In the genomic region with DNA sequence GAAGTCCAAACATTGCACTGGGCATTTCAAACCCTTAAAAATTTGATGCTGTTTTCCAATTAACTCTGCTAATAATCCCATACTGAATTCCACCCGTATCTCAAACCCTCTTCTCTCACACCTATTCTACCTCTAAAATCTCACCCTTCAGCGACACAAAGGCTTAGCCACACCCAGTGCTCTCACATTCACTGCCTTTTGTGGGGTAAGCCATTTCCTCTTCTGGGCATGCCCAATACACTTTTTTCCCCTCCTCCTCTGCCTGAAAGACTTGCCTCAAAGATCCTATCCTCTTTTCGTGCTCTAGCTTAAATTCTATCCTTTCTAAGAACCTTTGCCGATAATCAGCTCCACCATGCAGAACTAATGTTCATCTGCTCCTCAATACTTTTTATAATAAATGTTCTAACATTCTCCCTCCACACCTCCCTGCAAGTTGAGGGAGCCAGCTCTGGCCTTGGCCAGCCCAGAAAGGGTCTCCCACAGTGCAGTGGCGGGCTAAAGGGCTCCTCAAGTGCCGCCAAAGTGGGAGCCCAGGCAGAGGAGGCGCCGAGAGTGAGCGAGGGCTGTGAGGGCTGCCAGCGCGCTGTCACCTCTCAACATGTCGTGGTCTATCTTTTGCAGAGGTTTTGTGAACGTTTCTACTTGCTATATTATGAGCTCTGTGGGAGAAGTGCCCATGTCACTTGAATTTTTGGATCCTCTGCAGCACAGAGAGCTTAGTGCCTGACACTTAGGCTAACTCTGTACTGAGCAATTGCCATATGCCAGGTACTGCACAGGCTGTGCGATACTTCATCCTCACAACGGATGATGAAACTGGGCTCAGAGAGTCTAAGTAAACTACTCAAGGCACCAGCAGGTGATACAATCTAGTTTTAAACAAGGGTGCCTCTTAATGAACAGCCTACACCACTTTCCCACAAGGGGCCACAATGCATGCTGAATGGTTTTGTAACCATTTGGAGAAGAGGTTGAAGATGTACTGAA, we compare ENCODE assay signal across 9 cellular contexts. TPM values are rescaled to one million over a fixed set of nuclear protein-coding genes. Genes with fewer than 3 reads are reported as not detected.
A peak's percentile ranks its signal among the peaks of the same experiment; 100 is the strongest.
DNase-seq lines count a peak whose midpoint lies in the region; ATAC-seq and TF ChIP-seq lines count a peak whose summit lies in the region.
"Had no signal": no experiment of that assay in that cellular context is flagged by ENCODE, and none has a peak within 500 bp of the region (broad histone marks: within the 10 kb centered on the region; RNA-seq: fewer than 3 reads in every experiment).

No MANE protein-coding gene starts in this region.

- intact Hi-C loops in activated naive CD4-positive, alpha-beta T cell treated with anti-CD3 and anti-CD28 coated beads for 36 hours (cut with micrococcal nuclease) = no loop called here
- intact Hi-C loops in left colon (cut with DNase I, micrococcal nuclease) = no loop called here

- peak overlapping the region; percentile 95 for H3K27ac Mint-ChIP-seq in activated naive CD4-positive, alpha-beta T cell treated with anti-CD3 and anti-CD28 coated beads for 36 hours
- peak overlapping the region; percentile 94 for H3K27ac Mint-ChIP-seq in activated naive CD8-positive, alpha-beta T cell treated with anti-CD3 and anti-CD28 coated beads, Interleukin-2, amount 50 U/mL, for 24 hours
- H3K27ac Mint-ChIP-seq in type B pancreatic cell = peak overlapping the region; percentile 12

- peaks cover 56% of the 10 kb centered on the region for H3K4me1 Mint-ChIP-seq in activated naive CD4-positive, alpha-beta T cell treated with anti-CD3 and anti-CD28 coated beads for 36 hours (ENCODE audit: low read depth)
- H3K4me1 Mint-ChIP-seq in activated naive CD8-positive, alpha-beta T cell treated with anti-CD3 and anti-CD28 coated beads, Interleukin-2, amount 50 U/mL, for 24 hours = peaks cover 59% of the 10 kb centered on the region
- peaks cover 9% of the 10 kb centered on the region for H3K4me1 Mint-ChIP-seq in type B pancreatic cell (ENCODE audit: unreplicated experiment)

- no peaks in the 10 kb centered on the region for H3K36me3 Mint-ChIP-seq in activated naive CD4-positive, alpha-beta T cell treated with anti-CD3 and anti-CD28 coated beads for 36 hours (ENCODE audit: low read depth)
- H3K36me3 Mint-ChIP-seq in activated naive CD8-positive, alpha-beta T cell treated with anti-CD3 and anti-CD28 coated beads, Interleukin-2, amount 50 U/mL, for 24 hours (ENCODE audit: low read depth) = no peaks in the 10 kb centered on the region
- H3K36me3 Mint-ChIP-seq in type B pancreatic cell = no peaks in the 10 kb centered on the region

- DNase-seq in activated naive CD4-positive, alpha-beta T cell treated with anti-CD3 and anti-CD28 coated beads for 36 hours = peak; percentile 42
- no peak for DNase-seq in activated naive CD4-positive, alpha-beta T cell (lab: John Stamatoyannopoulos, UW)
- peak; percentile 56 for DNase-seq in NCI-H510A (lab: John Stamatoyannopoulos, UW)
- DNase-seq in activated naive CD8-positive, alpha-beta T cell treated with anti-CD3 and anti-CD28 coated beads, Interleukin-2, amount 50 U/mL, for 24 hours = no peak
- DNase-seq in type B pancreatic cell (ENCODE audit: extremely low spot score, unreplicated experiment) = no peak
- DNase-seq in left colon = no peak
- DNase-seq in NCI-H2196 (lab: John Stamatoyannopoulos, UW; ENCODE audit: unreplicated experiment) = no peak
- no peak for DNase-seq in NCI-H2227 (lab: John Stamatoyannopoulos, UW; ENCODE audit: unreplicated experiment)

- H3K9me3 Mint-ChIP-seq in activated naive CD4-positive, alpha-beta T cell treated with anti-CD3 and anti-CD28 coated beads for 36 hours = no peaks in the 10 kb centered on the region
- H3K9me3 Mint-ChIP-seq in activated naive CD8-positive, alpha-beta T cell treated with anti-CD3 and anti-CD28 coated beads, Interleukin-2, amount 50 U/mL, for 24 hours = peaks cover 8% of the 10 kb centered on the region
- H3K9me3 Mint-ChIP-seq in type B pancreatic cell = no peaks in the 10 kb centered on the region

- peak; percentile 30 for ATAC-seq in activated naive CD8-positive, alpha-beta T cell treated with anti-CD3 and anti-CD28 coated beads, Interleukin-2, amount 50 U/mL, for 24 hours
- ATAC-seq in left colon = no peak
- ATAC-seq: Right ventricle myocardium inferior had no signal

- TF ChIP-seq CTCF in type B pancreatic cell (conservative IDR thresholded peaks at IDR 0.05) = no peak

- no peak overlapping the region for H3K4me3 Mint-ChIP-seq in activated naive CD4-positive, alpha-beta T cell treated with anti-CD3 and anti-CD28 coated beads for 36 hours
- peak overlapping the region; percentile 45 for H3K4me3 Mint-ChIP-seq in activated naive CD8-positive, alpha-beta T cell treated with anti-CD3 and anti-CD28 coated beads, Interleukin-2, amount 50 U/mL, for 24 hours
- no peak overlapping the region for H3K4me3 Mint-ChIP-seq in type B pancreatic cell

- CTCF ChIA-PET in activated naive CD4-positive, alpha-beta T cell treated with anti-CD3 and anti-CD28 coated beads for 36 hours (lab: Charles Lee) = interaction anchor here (0.6 to 4.6 kb wide), 4 partner anchors 52 to 954 kb away, joined by 3 to 21 read pairs (median 8); a partner anchor contains a TSS

- H3K27me3 Mint-ChIP-seq in activated naive CD4-positive, alpha-beta T cell treated with anti-CD3 and anti-CD28 coated beads for 36 hours (ENCODE audit: low read depth) = no peaks in the 10 kb centered on the region
- no peaks in the 10 kb centered on the region for H3K27me3 Mint-ChIP-seq in activated naive CD8-positive, alpha-beta T cell treated with anti-CD3 and anti-CD28 coated beads, Interleukin-2, amount 50 U/mL, for 24 hours
- no peaks in the 10 kb centered on the region for H3K27me3 Mint-ChIP-seq in type B pancreatic cell

RNA-seq across cellular contexts. Expression of a gene that starts 53.6 kb away (rescaled TPM):
- total RNA-seq in activated naive CD4-positive, alpha-beta T cell treated with anti-CD3 and anti-CD28 coated beads for 36 hours = 100 to 1,000 TPM in 1 of 2 experiments, 10 to 100 TPM in 1; 98.9 to 101 TPM
- total RNA-seq in type B pancreatic cell (ENCODE audit: low replicate concordance) (27.3 and 32.4 TPM in 2 replicates), left colon (10 to 100 TPM; 12.6 to 16.5 TPM)

Comparison
In these comparisons a context has a peak if more than half of its experiments do, and no peak if none do; other contexts are left out.
1. DNase-seq: peak in activated naive CD4-positive, alpha-beta T cell treated with anti-CD3 and anti-CD28 coated beads for 36 hours (single experiment) and NCI-H510A (single experiment); none in activated naive CD4-positive, alpha-beta T cell (0 of 4), activated naive CD8-positive, alpha-beta T cell treated with anti-CD3 and anti-CD28 coated beads, Interleukin-2, amount 50 U/mL, for 24 hours (single experiment), type B pancreatic cell (single experiment), left colon (0 of 2), NCI-H2196 (single experiment) and NCI-H2227 (single experiment).
2. H3K27ac Mint-ChIP-seq: peak in every context shown above with its lines; median percentile 95 in activated naive CD4-positive, alpha-beta T cell treated with anti-CD3 and anti-CD28 coated beads for 36 hours; 94 in activated naive CD8-positive, alpha-beta T cell treated with anti-CD3 and anti-CD28 coated beads, Interleukin-2, amount 50 U/mL, for 24 hours; 12 in type B pancreatic cell.